9 cellular contexts compared by ENCODE assay signal in genomic region chr14:91399868-91400640, GRCh38. TPM values are rescaled to one million over a fixed set of nuclear protein-coding genes. Genes with fewer than 3 reads are reported as not detected.
DNase-seq lines count a peak whose midpoint lies in the region; ATAC-seq and TF ChIP-seq lines count a peak whose summit lies in the region.
"Had no signal": no experiment of that assay in that cellular context is flagged by ENCODE, and none has a peak within 500 bp of the region (broad histone marks: within the 10 kb centered on the region; RNA-seq: fewer than 3 reads in every experiment).

No MANE protein-coding gene starts in this region.

- H3K4me3 ChIP-seq in DND-41 (ENCODE audit: low read depth in 1 of 2, low read length in 2 of 2) (no peak overlapping the region), uterus (no peak overlapping the region)
- H3K4me3 ChIP-seq: ovary had no signal

- H3K9me3 ChIP-seq in DND-41 (ENCODE audit: insufficient read depth, low read length, severe bottlenecking) (no peaks in the 10 kb centered on the region), uterus (no peaks in the 10 kb centered on the region)
- H3K9me3 ChIP-seq: ovary had no signal

- no peak overlapping the region for H3K9ac ChIP-seq in DND-41 (ENCODE audit: low read depth, low read length)

- peaks cover 94% of the 10 kb centered on the region for H3K79me2 ChIP-seq in DND-41 (ENCODE audit: insufficient read depth, low read length)

- no peaks in the 10 kb centered on the region for H3K27me3 Mint-ChIP-seq in memory B cell

- no peak overlapping the region for H2AFZ ChIP-seq in DND-41 (ENCODE audit: low read depth, low read length)

- H3K4me3 Mint-ChIP-seq in memory B cell, result peak overlapping the region; percentile 98

- H3K9me3 Mint-ChIP-seq in memory B cell, result no peaks in the 10 kb centered on the region

- H3K36me3 Mint-ChIP-seq in memory B cell, result peaks cover 3% of the 10 kb centered on the region

- DNase-seq in DND-41, result no peak
- DNase-seq in T-helper 2 cell, result peak in 3 of 5 experiments; percentile 28 to 57 (median 54)
- peak; percentile 57 to 60 for DNase-seq in memory B cell (ENCODE audit: low spot score in 2 of 2)
- DNase-seq in NCI-H2107 (lab: John Stamatoyannopoulos, UW), result no peak
- DNase-seq in effector CD8-positive, alpha-beta T cell (lab: John Stamatoyannopoulos, UW), result no peak
- no peak for DNase-seq in uterus
- DNase-seq: ovary had no signal

- peaks cover 17% of the 10 kb centered on the region for H3K36me3 ChIP-seq in DND-41 (ENCODE audit: insufficient read depth, low read length)
- no peaks in the 10 kb centered on the region for H3K36me3 ChIP-seq in uterus
- H3K36me3 ChIP-seq: ovary had no signal

- H3K4me1 Mint-ChIP-seq in memory B cell, result peaks cover 63% of the 10 kb centered on the region

- peak overlapping the region; percentile 95 for H3K27ac Mint-ChIP-seq in memory B cell

- H3K27me3 ChIP-seq in DND-41 (ENCODE audit: insufficient read depth, low read length, poor library complexity) (no peaks in the 10 kb centered on the region), uterus (no peaks in the 10 kb centered on the region)
- H3K27me3 ChIP-seq: ovary had no signal

- intact Hi-C loops in uterus (cut with DNase I; ENCODE audit: low total_unique reads), result no loop called here

- H4K20me1 ChIP-seq in DND-41 (ENCODE audit: insufficient read depth, low read length), result peaks cover 77% of the 10 kb centered on the region

- H3K4me1 ChIP-seq in DND-41 (ENCODE audit: insufficient read depth, low read length) (peaks cover 49% of the 10 kb centered on the region), uterus (no peaks in the 10 kb centered on the region)

- H3K4me2 ChIP-seq in DND-41 (ENCODE audit: insufficient read depth, low read length), result no peak overlapping the region

- no peak for TF ChIP-seq CTCF in DND-41 (IDR thresholded peaks at IDR 0.05; ENCODE audit: borderline replicate concordance, extremely low read depth, low read length, poor library complexity, severe bottlenecking)
- TF ChIP-seq CTCF in uterus (IDR thresholded peaks at IDR 0.05), result no peak

- ATAC-seq in DND-41 (ENCODE audit: insufficient read depth, low read depth) (no peak), GM21529 (IDR thresholded peaks at IDR 0.05; ENCODE audit: unreplicated experiment) (peak; percentile 46), memory B cell (ENCODE audit: low read depth) (peak; percentile 80), HG03108 (IDR thresholded peaks at IDR 0.05; ENCODE audit: unreplicated experiment) (no peak)

- TF ChIP-seq POLR2A in uterus (IDR thresholded peaks at IDR 0.05), result no peak

- peak overlapping the region; percentile 42 for H3K27ac ChIP-seq in DND-41 (ENCODE audit: low read length)
- H3K27ac ChIP-seq in uterus, result no peak overlapping the region
- H3K27ac ChIP-seq: ovary had no signal

RNA-seq across cellular contexts. Expression of gene CCDC88C, which starts 17.6 kb away (rescaled TPM):
- total RNA-seq in uterus, result 10 to 100 TPM in 2 of 4 donors, 1 to 10 TPM in 2; 3.2 to 32.7 (median 11.0) TPM

Comparison
In these comparisons a context has a peak if more than half of its experiments do, and no peak if none do; other contexts are left out.
1. ATAC-seq: peak in GM21529 (single experiment) and memory B cell (single experiment); none in DND-41 (single experiment) and HG03108 (single experiment).
2. DNase-seq: peak in T-helper 2 cell (3 of 5) and memory B cell (2 of 2); none in DND-41 (single experiment), NCI-H2107 (single experiment), effector CD8-positive, alpha-beta T cell (single experiment) and uterus (0 of 2).